In the genomic region with DNA sequence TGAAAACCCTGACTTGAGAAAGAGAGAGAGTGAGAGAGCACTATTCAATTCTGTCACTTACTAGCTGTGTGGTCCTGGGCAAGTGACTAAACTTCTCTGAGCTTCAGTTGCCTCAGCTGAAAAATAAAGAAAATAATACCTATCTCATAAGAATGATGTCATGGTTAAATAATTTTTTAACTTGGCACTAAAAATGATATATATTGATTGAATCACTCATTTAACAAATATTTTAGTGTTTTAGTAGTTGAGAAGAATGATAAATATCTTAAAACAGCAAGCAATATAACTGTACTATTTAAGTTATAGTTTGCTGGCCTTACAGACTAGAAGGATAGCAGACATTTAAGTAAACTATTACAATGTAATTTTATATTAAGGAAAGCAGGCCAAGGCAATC, we compare ENCODE assay signal across 10 cellular contexts.
"Had no signal": no experiment of that assay in that cellular context is flagged by ENCODE, and none has a peak within 500 bp of the region (broad histone marks: within the 10 kb centered on the region; RNA-seq: fewer than 3 reads in every experiment).

No MANE protein-coding gene starts in this region.

- H3K27ac ChIP-seq: GM23248 had no signal

- ATAC-seq: GM23338, HCT116 had no signal

- FAIRE-seq: H1, H54 had no signal

- H3K4me2 ChIP-seq: GM23338 had no signal

- H3K9ac ChIP-seq: GM23248 had no signal

- DNase-seq: GM23248, H7, H9, HCEC 1CT, HFFc6 had no signal

- H2AFZ ChIP-seq: GM23248, GM23338 had no signal

- H3K36me3 ChIP-seq: HAP-1 had no signal

- H3K4me3 ChIP-seq: GM23248, GM23338, HAP-1 had no signal
